10 cellular contexts compared by ENCODE assay signal in genomic region chr16:80656731-80657150, GRCh38.
DNase-seq lines count a peak whose midpoint lies in the region; ATAC-seq and TF ChIP-seq lines count a peak whose summit lies in the region.
"Had no signal": no experiment of that assay in that cellular context is flagged by ENCODE, and none has a peak within 500 bp of the region (broad histone marks: within the 10 kb centered on the region; RNA-seq: fewer than 3 reads in every experiment).

No MANE protein-coding gene starts in this region.

- H3K4me1 Mint-ChIP-seq in activated T-helper 17 cell treated with anti-CD3 and anti-CD28 coated beads, Interleukin-2, amount 50 U/mL, for 72 hours, result peaks cover 14% of the 10 kb centered on the region
- H3K4me1 Mint-ChIP-seq in CD14-positive monocyte, result peaks cover 14% of the 10 kb centered on the region

- H3K27ac ChIP-seq in testis, result no peak overlapping the region
- H3K27ac ChIP-seq in heart left ventricle, result peak overlapping the region in 1 of 12 donors; percentile 37

- DNase-seq in activated naive CD4-positive, alpha-beta T cell treated with Interleukin-2 at 50 U/mL for 16 hours, result peak; percentile 52
- DNase-seq in activated naive CD4-positive, alpha-beta T cell (lab: John Stamatoyannopoulos, UW), result no peak
- peak; percentile 20 for DNase-seq in testis
- no peak for DNase-seq in heart left ventricle
- DNase-seq in CD14-positive monocyte (ENCODE audit: low spot score), result no peak
- DNase-seq in Ammon's horn (ENCODE audit: low spot score), result no peak
- DNase-seq: NCI-H2029 had no signal

- peak overlapping the region; percentile 83 for H3K4me3 Mint-ChIP-seq in activated T-helper 17 cell treated with anti-CD3 and anti-CD28 coated beads, Interleukin-2, amount 50 U/mL, for 72 hours
- H3K4me3 Mint-ChIP-seq in CD14-positive monocyte, result no peak overlapping the region
- H3K4me3 Mint-ChIP-seq: dendritic cell treated with granulocyte-macrophage colony-stimulating factor and Interleukin-4, amounts not matched to agents 40 ng/mL and 50 ng/mL, for 4 days had no signal

- H3K4me1 ChIP-seq in testis (peaks cover 5% of the 10 kb centered on the region), heart left ventricle (peaks cover 0 to 11% (median 0%) of the 10 kb centered on the region in 12 donors)

- ATAC-seq in HG03280 (IDR thresholded peaks at IDR 0.05; ENCODE audit: unreplicated experiment) (peak; percentile 85), heart left ventricle (no peak)
- peak; percentile 96 for ATAC-seq in activated T-helper 17 cell treated with anti-CD3 and anti-CD28 coated beads, Interleukin-2, amount 50 U/mL, for 72 hours (replicated peaks)

- WGBS in testis, 2 donors, result 42 to 44% methylated on average over 8 of the region's 8 CpGs
- 67 to 76% (median 69%) methylated on average over 8 of the region's 8 CpGs for WGBS in heart left ventricle, 4 donors

- H3K27ac Mint-ChIP-seq in activated T-helper 17 cell treated with anti-CD3 and anti-CD28 coated beads, Interleukin-2, amount 50 U/mL, for 72 hours, result peak overlapping the region; percentile 91
- H3K27ac Mint-ChIP-seq in CD14-positive monocyte, result peak overlapping the region in 1 of 7 donors; percentile 56
- H3K27ac Mint-ChIP-seq: dendritic cell treated with granulocyte-macrophage colony-stimulating factor and Interleukin-4, amounts not matched to agents 40 ng/mL and 50 ng/mL, for 4 days had no signal

- intact Hi-C loops in testis (cut with DNase I; ENCODE audit: low total_unique reads) (no loop called here), heart left ventricle (cut with DNase I) (no loop called here), CD14-positive monocyte (cut with micrococcal nuclease) (no loop called here)

- H3K4me3 ChIP-seq in testis (no peak overlapping the region), heart left ventricle (peak overlapping the region in 1 of 12 donors; percentile 36)

- H3K27me3 ChIP-seq in testis (no peaks in the 10 kb centered on the region), heart left ventricle (no peaks in the 10 kb centered on the region)

- H3K9me3 Mint-ChIP-seq in activated T-helper 17 cell treated with anti-CD3 and anti-CD28 coated beads, Interleukin-2, amount 50 U/mL, for 72 hours, result peaks cover 8% of the 10 kb centered on the region
- H3K9me3 Mint-ChIP-seq in CD14-positive monocyte, result peaks cover 6 to 14% (median 12%) of the 10 kb centered on the region in 7 donors

- TF ChIP-seq POLR2A in testis (IDR thresholded peaks at IDR 0.05) (no peak), heart left ventricle (IDR thresholded peaks at IDR 0.05) (no peak)

- no peaks in the 10 kb centered on the region for H3K27me3 Mint-ChIP-seq in activated T-helper 17 cell treated with anti-CD3 and anti-CD28 coated beads, Interleukin-2, amount 50 U/mL, for 72 hours
- peaks cover 0 to 3% (median 0%) of the 10 kb centered on the region in 3 donors for H3K27me3 Mint-ChIP-seq in CD14-positive monocyte (ENCODE audit: low read depth in 3 of 3)

- TF ChIP-seq CTCF in testis (IDR thresholded peaks at IDR 0.05) (no peak), heart left ventricle (IDR thresholded peaks at IDR 0.05) (no peak), CD14-positive monocyte (IDR thresholded peaks at IDR 0.05) (no peak)

- H3K36me3 ChIP-seq in testis (ENCODE audit: low read depth, missing control alignments) (no peaks in the 10 kb centered on the region), heart left ventricle (no peaks in the 10 kb centered on the region)

- H3K9me3 ChIP-seq in testis, result no peaks in the 10 kb centered on the region
- H3K9me3 ChIP-seq in heart left ventricle, result peaks cover 0 to 24% (median 10%) of the 10 kb centered on the region in 12 donors

- H3K36me3 Mint-ChIP-seq in activated T-helper 17 cell treated with anti-CD3 and anti-CD28 coated beads, Interleukin-2, amount 50 U/mL, for 72 hours (ENCODE audit: low read depth), result no peaks in the 10 kb centered on the region
- peaks cover 10 to 22% of the 10 kb centered on the region in 2 donors for H3K36me3 Mint-ChIP-seq in CD14-positive monocyte

Comparison
In these comparisons a context has a peak if more than half of its experiments do, and no peak if none do; other contexts are left out.
1. DNase-seq: peak in activated naive CD4-positive, alpha-beta T cell treated with Interleukin-2 at 50 U/mL for 16 hours (single experiment) and testis (single experiment); none in activated naive CD4-positive, alpha-beta T cell (0 of 4), heart left ventricle (0 of 5), CD14-positive monocyte (single experiment) and Ammon's horn (single experiment).
2. ATAC-seq: peak in HG03280 (single experiment) and activated T-helper 17 cell treated with anti-CD3 and anti-CD28 coated beads, Interleukin-2, amount 50 U/mL, for 72 hours (single experiment); none in heart left ventricle (0 of 4).